ENCODE assay signal across 6 cellular contexts in the genomic region with DNA sequence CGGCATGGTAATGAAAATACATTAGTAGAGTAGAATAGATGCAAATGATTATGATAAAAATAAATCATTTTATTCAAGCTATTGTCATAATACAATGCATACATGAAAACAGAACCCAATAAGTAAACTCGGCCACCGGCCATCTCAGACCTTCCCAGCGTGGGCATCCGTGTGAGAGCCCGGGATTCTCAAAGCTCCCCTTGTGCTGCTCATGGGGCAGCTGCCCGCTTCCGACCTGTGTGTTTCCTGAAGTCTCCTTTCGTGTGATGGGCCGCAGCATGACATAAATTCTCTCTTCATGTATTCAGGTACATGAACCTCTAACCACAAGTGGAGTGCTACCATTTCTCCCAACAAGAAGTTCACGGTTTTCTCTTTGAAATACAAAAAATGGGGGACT. TPM values are rescaled to one million over a fixed set of nuclear protein-coding genes. Genes with fewer than 3 reads are reported as not detected.
"Had no signal": no experiment of that assay in that cellular context is flagged by ENCODE, and none has a peak within 500 bp of the region (broad histone marks: within the 10 kb centered on the region; RNA-seq: fewer than 3 reads in every experiment).

No MANE protein-coding gene starts in this region.

- H3K4me3 Mint-ChIP-seq: GM23338, H9 had no signal

- H3K4me3 ChIP-seq: GM23338 had no signal

- H3K9me3 Mint-ChIP-seq: GM23338, H9 had no signal

- DNase-seq: H9, HCEC 1CT, IMR-90 had no signal

- H3K27ac Mint-ChIP-seq: GM23338, H9 had no signal

- H3K4me1 Mint-ChIP-seq: GM23338 had no signal

- ATAC-seq: GM23338 had no signal

RNA-seq across cellular contexts. Expression of a gene that starts 25.6 kb away (rescaled TPM):
- total RNA-seq: H1, H9, HT-29, IMR-90 had no signal

RNA-seq across cellular contexts. Expression of a gene that starts 51.6 kb away (rescaled TPM):
- total RNA-seq: H1, H9, HT-29, IMR-90 had no signal
